15 cellular contexts compared by ENCODE assay signal in genomic region chr14:100012928-100013327, GRCh38.
"Had no signal": no experiment of that assay in that cellular context is flagged by ENCODE, and none has a peak within 500 bp of the region (broad histone marks: within the 10 kb centered on the region; RNA-seq: fewer than 3 reads in every experiment).

No MANE protein-coding gene starts in this region.

- H3K36me3 ChIP-seq: cardiac muscle cell, sigmoid colon, tibial nerve had no signal

- H3K4me3 Mint-ChIP-seq: activated CD4-positive, alpha-beta T cell treated with anti-CD3 and anti-CD28 coated beads, Interleukin-2, amount 10 ng/mL, durations not matched to agents 7 days and 5 days; activated naive CD4-positive, alpha-beta T cell treated with anti-CD3 and anti-CD28 coated beads, Interleukin-2, amount 10 ng/mL, durations not matched to agents 7 days and 5 days; naive thymus-derived CD4-positive, alpha-beta T cell; T-cell had no signal

- H3K9ac ChIP-seq: parathyroid adenoma had no signal

- H3K27ac ChIP-seq: cardiac muscle cell, parathyroid adenoma, sigmoid colon, tibial nerve had no signal

- H2AFZ ChIP-seq: parathyroid adenoma had no signal

- H3K4me3 ChIP-seq: cardiac muscle cell, sigmoid colon, tibial nerve had no signal

- H3K9me3 Mint-ChIP-seq: activated CD4-positive, alpha-beta T cell treated with anti-CD3 and anti-CD28 coated beads, Interleukin-2, amount 10 ng/mL, durations not matched to agents 7 days and 5 days; activated naive CD4-positive, alpha-beta T cell treated with anti-CD3 and anti-CD28 coated beads, Interleukin-2, amount 10 ng/mL, durations not matched to agents 7 days and 5 days; naive thymus-derived CD4-positive, alpha-beta T cell; T-cell had no signal

- H3K9me3 ChIP-seq: sigmoid colon, tibial nerve had no signal

- H3K27me3 ChIP-seq: cardiac muscle cell, sigmoid colon, tibial nerve had no signal

- DNase-seq: activated CD4-positive, alpha-beta T cell treated with anti-CD3 and anti-CD28 coated beads, Interleukin-2, amount 10 ng/mL, durations not matched to agents 7 days and 5 days; activated CD8-positive, alpha-beta memory T cell treated with anti-CD3 and anti-CD28 coated beads for 24 hours; activated CD8-positive, alpha-beta memory T cell treated with anti-CD3 and anti-CD28 coated beads, Interleukin-2, amount 50 U/mL, for 48 hours; activated effector memory CD4-positive, alpha-beta T cell treated with Interleukin-2 at 50 U/mL for 16 hours; activated naive CD4-positive, alpha-beta T cell treated with anti-CD3 and anti-CD28 coated beads, Interleukin-2, amount 10 ng/mL, durations not matched to agents 7 days and 5 days; activated T-cell treated with anti-CD3 and anti-CD28 coated beads, Interleukin-2, amount 50 U/mL, for 48 hours; dermis blood vessel endothelial cell; effector memory CD4-positive, alpha-beta T cell; naive thymus-derived CD4-positive, alpha-beta T cell; sigmoid colon; stimulated activated naive CD4-positive, alpha-beta T cell treated with Interleukin-2 at 50 U/mL for 16 hours; T-cell had no signal

- H3K27ac Mint-ChIP-seq: activated CD4-positive, alpha-beta T cell treated with anti-CD3 and anti-CD28 coated beads, Interleukin-2, amount 10 ng/mL, durations not matched to agents 7 days and 5 days; activated naive CD4-positive, alpha-beta T cell treated with anti-CD3 and anti-CD28 coated beads, Interleukin-2, amount 10 ng/mL, durations not matched to agents 7 days and 5 days; T-cell had no signal

- H3K36me3 Mint-ChIP-seq: activated naive CD4-positive, alpha-beta T cell treated with anti-CD3 and anti-CD28 coated beads, Interleukin-2, amount 10 ng/mL, durations not matched to agents 7 days and 5 days; T-cell had no signal

- H3K27me3 Mint-ChIP-seq: activated CD4-positive, alpha-beta T cell treated with anti-CD3 and anti-CD28 coated beads, Interleukin-2, amount 10 ng/mL, durations not matched to agents 7 days and 5 days; T-cell had no signal
